In genomic region chr5:65721775-65722574, GRCh38 we compare ENCODE assay signal across 8 cellular contexts. TPM values are rescaled to one million over a fixed set of nuclear protein-coding genes. Genes with fewer than 3 reads are reported as not detected.
DNase-seq lines count a peak whose midpoint lies in the region; ATAC-seq and TF ChIP-seq lines count a peak whose summit lies in the region.

Gene NLN, plus strand, starts transcription at chr5:65722205. Its CDS starts 169 bp downstream, at chr5:65722374.
Gene SGTB, minus strand, starts transcription at chr5:65722109. Its CDS starts 1,302 bp downstream, at chr5:65720807.

- H3K4me3 ChIP-seq in CD8-positive, alpha-beta T cell (ENCODE audit: low read depth, low read length): peak within 1 kb of the TSS; percentile 86
- peak within 1 kb of the TSS; percentile 83 for H3K4me3 ChIP-seq in NT2/D1 (ENCODE audit: insufficient read length, low read depth)
- peak within 1 kb of the TSS; percentile 85 for H3K4me3 ChIP-seq in mononuclear cell (ENCODE audit: low read length)

- H3K9ac ChIP-seq in NT2/D1 (ENCODE audit: insufficient read length, low read depth): peak within 1 kb of the TSS; percentile 86

- peak; percentile 91 for ATAC-seq in CD8-positive, alpha-beta T cell
- ATAC-seq in GM19395 (IDR thresholded peaks at IDR 0.05; ENCODE audit: unreplicated experiment) (peak; percentile 88), HG03521 (IDR thresholded peaks at IDR 0.05; ENCODE audit: unreplicated experiment) (peak; percentile 95)

- H3K27me3 Mint-ChIP-seq in CD8-positive, alpha-beta T cell (ENCODE audit: low read depth): no peaks in the 10 kb centered on the region

- peak; percentile 72 to 90 (median 84) for DNase-seq in CD8-positive, alpha-beta T cell
- DNase-seq in NT2/D1 (ENCODE audit: low read depth, low spot score) (peak; percentile 40), epidermal melanocyte (ENCODE audit: insufficient read length, low spot score) (peak; percentile 73)
- peak; percentile 92 for DNase-seq in activated CD8-positive, alpha-beta memory T cell treated with anti-CD3 and anti-CD28 coated beads, Interleukin-2, amount 50 U/mL, for 48 hours
- DNase-seq in stimulated activated CD8-positive, alpha-beta memory T cell treated with anti-CD3 and anti-CD28 coated beads, Interleukin-4, amount 100 ng/mL, for 1 hour (ENCODE audit: low read depth in 2 of 2, low spot score in 1 of 2): peak; percentile 66

- no peaks in the 10 kb centered on the region for H3K9me3 ChIP-seq in CD8-positive, alpha-beta T cell (ENCODE audit: low read length)
- H3K9me3 ChIP-seq in NT2/D1 (ENCODE audit: insufficient read depth, low read length) (no peaks in the 10 kb centered on the region), mononuclear cell (ENCODE audit: low read depth, low read length) (no peaks in the 10 kb centered on the region)

- intact Hi-C loops in CD8-positive, alpha-beta T cell (cut with DNase I, micrococcal nuclease): loop anchor here (1.0 to 5.0 kb wide), 7 partner anchors 98 to 423 kb away; partner anchors contain the start of genes CENPK (in 2 of the 2), PPWD1 (in 2 of the 2), SREK1 (in 2 of the 2) and ERBIN (in 1 of the 2)

- no peak for TF ChIP-seq CTCF in CD8-positive, alpha-beta T cell (IDR thresholded peaks at IDR 0.05)

- H3K27ac ChIP-seq in CD8-positive, alpha-beta T cell (ENCODE audit: low read depth, low read length): peak within 1 kb of the TSS; percentile 86

- H3K9me3 Mint-ChIP-seq in CD8-positive, alpha-beta T cell: no peaks in the 10 kb centered on the region

- H3K27ac Mint-ChIP-seq in CD8-positive, alpha-beta T cell: peak within 1 kb of the TSS; percentile 94

- POLR2A ChIA-PET in CD8-positive, alpha-beta T cell (lab: Charles Lee): interaction anchor here (1.1 to 4.4 kb wide), 2 partner anchors 204 to 422 kb away, joined by 4 to 29 read pairs; partner anchors contain the start of genes ERBIN and SREK1

- H3K36me3 ChIP-seq in CD8-positive, alpha-beta T cell (ENCODE audit: insufficient read depth, low read length): no peaks in the 10 kb centered on the region
- peaks cover 17% of the 10 kb centered on the region for H3K36me3 ChIP-seq in NT2/D1 (ENCODE audit: insufficient read depth, insufficient read length, low read length)

- peak within 1 kb of the TSS; percentile 89 for H3K4me3 Mint-ChIP-seq in CD8-positive, alpha-beta T cell

- CTCF ChIA-PET in CD8-positive, alpha-beta T cell (lab: Charles Lee): no interaction called here

- H3K27me3 ChIP-seq in CD8-positive, alpha-beta T cell (ENCODE audit: insufficient read depth, low read length): no peaks in the 10 kb centered on the region
- no peaks in the 10 kb centered on the region for H3K27me3 ChIP-seq in NT2/D1 (ENCODE audit: insufficient read depth, insufficient read length)
- no peaks in the 10 kb centered on the region for H3K27me3 ChIP-seq in mononuclear cell (ENCODE audit: insufficient read depth, low read length)

- peaks cover 17% of the 10 kb centered on the region for H3K36me3 Mint-ChIP-seq in CD8-positive, alpha-beta T cell

- peaks cover 44% of the 10 kb centered on the region for H3K4me1 ChIP-seq in CD8-positive, alpha-beta T cell (ENCODE audit: insufficient read depth, low read length)
- H3K4me1 ChIP-seq in NT2/D1 (ENCODE audit: insufficient read depth, insufficient read length) (no peaks in the 10 kb centered on the region), mononuclear cell (ENCODE audit: insufficient read depth, low read length) (peaks cover 33% of the 10 kb centered on the region)

- peaks cover 25% of the 10 kb centered on the region for H3K4me1 Mint-ChIP-seq in CD8-positive, alpha-beta T cell (ENCODE audit: low read depth)

RNA-seq across cellular contexts. Expression of gene NLN, which starts in this region (rescaled TPM):
- total RNA-seq in CD8-positive, alpha-beta T cell: 1 to 10 TPM; 1.4 to 1.5 TPM
- total RNA-seq in mononuclear cell: 3.3 TPM

RNA-seq across cellular contexts. Expression of gene SGTB, which starts in this region (rescaled TPM):
- 10 to 100 TPM; 77.9 to 79.5 TPM for total RNA-seq in CD8-positive, alpha-beta T cell
- 68.0 TPM for total RNA-seq in mononuclear cell

Comparison
In these comparisons a context has a peak if more than half of its experiments do, and no peak if none do; other contexts are left out.
1. Peak in every context shown above with its lines: DNase-seq, ATAC-seq, H3K4me3 ChIP-seq and H3K27ac ChIP-seq.
2. DNase-seq: peak in every context shown above with its lines; median percentile 92 in activated CD8-positive, alpha-beta memory T cell treated with anti-CD3 and anti-CD28 coated beads, Interleukin-2, amount 50 U/mL, for 48 hours; 84 in CD8-positive, alpha-beta T cell; 73 in epidermal melanocyte; 66 in stimulated activated CD8-positive, alpha-beta memory T cell treated with anti-CD3 and anti-CD28 coated beads, Interleukin-4, amount 100 ng/mL, for 1 hour; 40 in NT2/D1.